In genomic region chr14:104826197-104826857, GRCh38 we compare ENCODE assay signal across 1 cellular context.
TF ChIP-seq lines count a peak whose summit lies in the region.

No MANE protein-coding gene starts in this region.

TF ChIP-seq in HEK293, 187 proteins besides CTCF, POLR2A, EP300 and RAD21 (continued from another document and continues in another):
- TF ChIP-seq TSHZ1 (tag by site-specific recombination; IDR thresholded peaks at IDR 0.05; ENCODE audit: borderline replicate concordance) (peak; percentile 8; the same call in 1 of the 2 replicates), ZNF843 (tag by site-specific recombination; IDR thresholded peaks at IDR 0.05) (no peak), GLI4 (tag by site-specific recombination; IDR thresholded peaks at IDR 0.05) (no peak), ZNF174 (tag by site-specific recombination; IDR thresholded peaks at IDR 0.05) (no peak), REST (tag by site-specific recombination; IDR thresholded peaks at IDR 0.05) (no peak), BCL6B (tag by site-specific recombination; IDR thresholded peaks at IDR 0.05) (no peak), HIC1 (tag by site-specific recombination; IDR thresholded peaks at IDR 0.05) (peak; percentile 48; the same call in 1 of the 2 replicates), ZNF624 (tag by site-specific recombination; IDR thresholded peaks at IDR 0.05) (no peak), HOXD13 (CRISPR knock-in tag; IDR thresholded peaks at IDR 0.05; ENCODE audit: borderline replicate concordance) (no peak), ZNF433 (tag by site-specific recombination; IDR thresholded peaks at IDR 0.05; ENCODE audit: low read depth) (no peak), ZNF555 (tag by site-specific recombination; conservative IDR thresholded peaks at IDR 0.05) (no peak), ZNF776 (tag by site-specific recombination; IDR thresholded peaks at IDR 0.05; ENCODE audit: borderline replicate concordance) (no peak), ZNF311 (tag by site-specific recombination; IDR thresholded peaks at IDR 0.05; ENCODE audit: borderline replicate concordance) (no peak), ZSCAN18 (tag by site-specific recombination; IDR thresholded peaks at IDR 0.05) (no peak), ZNF501 (tag by site-specific recombination; IDR thresholded peaks at IDR 0.05) (no peak), ZNF266 (tag by site-specific recombination; IDR thresholded peaks at IDR 0.05; ENCODE audit: low read depth) (no peak), ZNF18 (tag by site-specific recombination; IDR thresholded peaks at IDR 0.05) (no peak), ZNF677 (tag by site-specific recombination; IDR thresholded peaks at IDR 0.05) (peak; percentile 66; the same call in 1 of the 2 replicates), ZNF280D (tag by site-specific recombination; IDR thresholded peaks at IDR 0.05) (no peak), ZBTB48 (tag by site-specific recombination; IDR thresholded peaks at IDR 0.05) (peak; percentile 96), ZNF704 (tag by site-specific recombination; IDR thresholded peaks at IDR 0.05) (no peak), ZNF639 (tag by site-specific recombination; IDR thresholded peaks at IDR 0.05) (no peak), ZNF645 (tag by site-specific recombination; IDR thresholded peaks at IDR 0.05) (no peak), GLI2 (tag by site-specific recombination; IDR thresholded peaks at IDR 0.05; ENCODE audit: borderline replicate concordance, low read depth) (no peak), ZNF488 (tag by site-specific recombination; IDR thresholded peaks at IDR 0.05) (no peak), ZBTB7A (tag by site-specific recombination; IDR thresholded peaks at IDR 0.05; ENCODE audit: low read depth) (no peak), ZNF626 (tag by site-specific recombination; IDR thresholded peaks at IDR 0.05) (no peak), ZBTB8A (tag by site-specific recombination; IDR thresholded peaks at IDR 0.05) (peak; percentile 99), ZFP69B (tag by site-specific recombination; IDR thresholded peaks at IDR 0.05) (no peak; the same call in 1 of the 2 replicates), EGR2 (tag by site-specific recombination; IDR thresholded peaks at IDR 0.05; ENCODE audit: low read depth) (no peak), ZFHX2 (tag by site-specific recombination; conservative IDR thresholded peaks at IDR 0.05) (no peak), ZNF830 (tag by site-specific recombination; IDR thresholded peaks at IDR 0.05; ENCODE audit: low read depth) (no peak), ZNF202 (tag by site-specific recombination; IDR thresholded peaks at IDR 0.05; ENCODE audit: borderline replicate concordance) (no peak), ZNF623 (tag by site-specific recombination; IDR thresholded peaks at IDR 0.05) (no peak), ZBTB1 (tag by site-specific recombination; IDR thresholded peaks at IDR 0.05) (no peak), ZIC2 (tag by site-specific recombination; IDR thresholded peaks at IDR 0.05) (peak; percentile 90), SCRT1 (tag by site-specific recombination; IDR thresholded peaks at IDR 0.05; ENCODE audit: borderline replicate concordance) (no peak)
